10 cellular contexts compared by ENCODE assay signal in genomic region chr1:75672528-75673393, GRCh38. TPM values are rescaled to one million over a fixed set of nuclear protein-coding genes. Genes with fewer than 3 reads are reported as not detected.
DNase-seq lines count a peak whose midpoint lies in the region; ATAC-seq, FAIRE-seq and TF ChIP-seq lines count a peak whose summit lies in the region.
"Had no signal": no experiment of that assay in that cellular context is flagged by ENCODE, and none has a peak within 500 bp of the region (broad histone marks: within the 10 kb centered on the region; RNA-seq: fewer than 3 reads in every experiment).

No MANE protein-coding gene starts in this region.

- ATAC-seq in HepG2 (peak; percentile 91), right lobe of liver (no peak), RWPE2 (ENCODE audit: low read depth) (peak; percentile 96), HG02870 (IDR thresholded peaks at IDR 0.05; ENCODE audit: unreplicated experiment) (no peak), GM21390 (IDR thresholded peaks at IDR 0.05; ENCODE audit: unreplicated experiment) (no peak)
- ATAC-seq: activated CD4-positive, alpha-beta T cell treated with anti-CD3 and anti-CD28 coated beads for 36 hours had no signal

- H3K4me3 ChIP-seq in HepG2 (replicated peaks in 1 of 3; ENCODE audit: insufficient read depth in 1 of 3, low read depth in 2 of 3, low read length in 3 of 3) (peak overlapping the region in 1 of 3 experiments; percentile 42; a peak in 2 of 6 replicates), right lobe of liver (no peak overlapping the region), RWPE2 (ENCODE audit: severe bottlenecking) (no peak overlapping the region)

- H3K27ac ChIP-seq in HepG2 (ENCODE audit: extremely low read length, insufficient read depth, low read length) (peak overlapping the region; percentile 66), right lobe of liver (no peak overlapping the region), RWPE2 (ENCODE audit: poor library complexity, severe bottlenecking) (no peak overlapping the region)

- peaks cover 6% of the 10 kb centered on the region for H3K79me2 ChIP-seq in HepG2 (ENCODE audit: insufficient read depth, low read length)

- DNase-seq in HepG2 (ENCODE audit: low spot score): peak; percentile 58
- no peak for DNase-seq in right lobe of liver
- no peak for DNase-seq in RWPE2 (ENCODE audit: low spot score)
- peak; percentile 81 for DNase-seq in glomerular visceral epithelial cell (ENCODE audit: extremely low spot score)
- no peak for DNase-seq in COLO829 (ENCODE audit: low spot score)
- no peak for DNase-seq in NCI-H1694 (lab: John Stamatoyannopoulos, UW)
- DNase-seq: activated CD4-positive, alpha-beta T cell treated with anti-CD3 and anti-CD28 coated beads for 36 hours; C1 segment of cervical spinal cord had no signal

- H3K9ac ChIP-seq in HepG2 (ENCODE audit: insufficient read depth, low read depth, low read length): peak overlapping the region; percentile 44

- no peak for TF ChIP-seq RAD21 in HepG2 (CRISPR knock-in tag; IDR thresholded peaks at IDR 0.05)

- POLR2A ChIA-PET in HepG2 (lab: Yijun Ruan, JAX): interaction anchor here (1.0 to 1.7 kb wide), 2 partner anchors 51 to 113 kb away, joined by 5 to 7 read pairs; partner anchors contain the start of gene RABGGTB

- H3K27me3 ChIP-seq in HepG2 (ENCODE audit: control insufficient read depth in 1 of 2, insufficient read depth in 2 of 2, low read length in 2 of 2): no peaks in the 10 kb centered on the region
- H3K27me3 ChIP-seq in right lobe of liver: no peaks in the 10 kb centered on the region
- H3K27me3 ChIP-seq in RWPE2 (ENCODE audit: insufficient read depth, poor library complexity, severe bottlenecking): no peaks in the 10 kb centered on the region

- H3K9me3 ChIP-seq in HepG2 (ENCODE audit: low read length) (no peaks in the 10 kb centered on the region), right lobe of liver (no peaks in the 10 kb centered on the region), RWPE2 (ENCODE audit: severe bottlenecking) (no peaks in the 10 kb centered on the region)

- 50% methylated on average over 3 of the region's 3 CpGs for WGBS in HepG2 (ENCODE audit: low lambda C conversion rate)
- WGBS in right lobe of liver (ENCODE audit: insufficient coverage, low coverage, low lambda C conversion rate, missing lambda C conversion rate): 78% methylated on average over 1 of the region's 3 CpGs

- CTCF ChIA-PET in HepG2 (lab: Yijun Ruan, JAX; ENCODE audit: low intra/inter-chr PET ratio, low total read pairs): no interaction called here

- H3K4me1 ChIP-seq in HepG2 (ENCODE audit: insufficient read depth, low read length) (peaks cover 49% of the 10 kb centered on the region), right lobe of liver (no peaks in the 10 kb centered on the region), RWPE2 (ENCODE audit: insufficient read depth, poor library complexity, severe bottlenecking) (no peaks in the 10 kb centered on the region)

- no peak for TF ChIP-seq POLR2A in HepG2 (IDR thresholded peaks at IDR 0.05; ENCODE audit: insufficient read depth in 1 of 2, low read depth in 2 of 2, low read length in 2 of 2)
- TF ChIP-seq POLR2A in right lobe of liver (IDR thresholded peaks at IDR 0.05): no peak

- intact Hi-C loops in HepG2 (cut with micrococcal nuclease; ENCODE audit: unreplicated experiment) (no loop called here), right lobe of liver (cut with DNase I) (no loop called here)

- peak; percentile 12 for FAIRE-seq in HepG2 (lab: Jason Lieb, UNC)

- TSS peak; percentile 54 for BruUV-seq in HepG2 (replicated peaks; lab: Mats Ljungman, UMichigan)

- TF ChIP-seq CTCF in HepG2 (CRISPR knock-in tag; IDR thresholded peaks at IDR 0.05) (no peak), right lobe of liver (IDR thresholded peaks at IDR 0.05) (no peak), RWPE2 (IDR thresholded peaks at IDR 0.05; ENCODE audit: poor library complexity, severe bottlenecking) (no peak)

- TF ChIP-seq EP300 in HepG2 (IDR thresholded peaks at IDR 0.05; ENCODE audit: low read depth in 2 of 2, low read length in 2 of 2) (no peak), HepG2 (CRISPR knock-in tag; IDR thresholded peaks at IDR 0.05; ENCODE audit: borderline replicate concordance) (0 out of 2 replicates have a peak, but pooled peaks have one; percentile 20)

- no peaks in the 10 kb centered on the region for H4K20me1 ChIP-seq in HepG2 (ENCODE audit: insufficient read depth, low read length)

- H3K4me2 ChIP-seq in HepG2 (ENCODE audit: low read depth, low read length): peak overlapping the region; percentile 72

- H2AFZ ChIP-seq in HepG2 (ENCODE audit: low read length): no peak overlapping the region

- H3K36me3 ChIP-seq in HepG2 (replicated peaks in 1 of 2; ENCODE audit: control insufficient read depth in 1 of 2, insufficient read depth in 2 of 2, low read length in 2 of 2) (no peaks in the 10 kb centered on the region; a peak in 1 of 5 replicates), right lobe of liver (no peaks in the 10 kb centered on the region), RWPE2 (ENCODE audit: low read depth) (no peaks in the 10 kb centered on the region)

- in situ Hi-C loops in HepG2 (cut with HindIII; ENCODE audit: extremely low pct_ligation_motif_present, low pct_unique_long_range_greater_than_20kb): no loop called here

TF ChIP-seq in HepG2, 621 proteins besides CTCF, POLR2A, EP300 and RAD21 (continues in another document):
- TF ChIP-seq ZNF761 (CRISPR knock-in tag; conservative IDR thresholded peaks at IDR 0.05): no peak
- TF ChIP-seq ZFX (CRISPR knock-in tag; IDR thresholded peaks at IDR 0.05; ENCODE audit: low read depth): peak; percentile 42; the same call in 1 of the 2 replicates
- no peak for TF ChIP-seq NR3C1 (CRISPR knock-in tag; IDR thresholded peaks at IDR 0.05)
- TF ChIP-seq SAP130 (CRISPR knock-in tag; IDR thresholded peaks at IDR 0.05; ENCODE audit: low read depth): peak; percentile 23; the same call in 1 of the 2 replicates
- 0 out of 2 replicates have a peak, but pooled peaks have one; percentile 24 for TF ChIP-seq ZNF644 (CRISPR knock-in tag; IDR thresholded peaks at IDR 0.05; ENCODE audit: low read depth)
- TF ChIP-seq NFE2 (CRISPR knock-in tag; IDR thresholded peaks at IDR 0.05): peak; percentile 95; the same call in 1 of the 2 replicates
- no peak for TF ChIP-seq ZNF615 (CRISPR knock-in tag; IDR thresholded peaks at IDR 0.05; ENCODE audit: borderline replicate concordance)
- TF ChIP-seq SOX6 (IDR thresholded peaks at IDR 0.05): no peak
- peak; percentile 46; the same call in 1 of the 2 replicates for TF ChIP-seq SOX6 (CRISPR knock-in tag; IDR thresholded peaks at IDR 0.05)
- TF ChIP-seq FOSL2 (CRISPR knock-in tag; IDR thresholded peaks at IDR 0.05): peak; percentile 60; the same call in 1 of the 2 replicates
- TF ChIP-seq FOXO4 (CRISPR knock-in tag; conservative IDR thresholded peaks at IDR 0.05): 0 out of 2 replicates have a peak, but pooled peaks have one; percentile 44
- TF ChIP-seq BHLHE40 (IDR thresholded peaks at IDR 0.05; ENCODE audit: low read length): no peak
- no peak for TF ChIP-seq PAF1 (CRISPR knock-in tag; IDR thresholded peaks at IDR 0.05)
- no peak for TF ChIP-seq ERF (CRISPR knock-in tag; IDR thresholded peaks at IDR 0.05)
- TF ChIP-seq HDAC1 (CRISPR knock-in tag; IDR thresholded peaks at IDR 0.05): 0 out of 2 replicates have a peak, but pooled peaks have one; percentile 28
- peak; percentile 90 for TF ChIP-seq MAFG (CRISPR knock-in tag; IDR thresholded peaks at IDR 0.05)
- 0 out of 2 replicates have a peak, but pooled peaks have one; percentile 52 for TF ChIP-seq ZNF556 (CRISPR knock-in tag; IDR thresholded peaks at IDR 0.05; ENCODE audit: borderline replicate concordance)
- no peak for TF ChIP-seq ZNF333 (CRISPR knock-in tag; IDR thresholded peaks at IDR 0.05; ENCODE audit: borderline replicate concordance)
- peak; percentile 91 for TF ChIP-seq MAFF (IDR thresholded peaks at IDR 0.05; ENCODE audit: low read depth, low read length)

RNA-seq across cellular contexts. Expression of gene ACADM, which starts 51.7 kb away (rescaled TPM):
- total RNA-seq in HepG2 (2016; rRNA removed; fragmentation: Illumina TruSeq; extraction: Trizol) (92.2 and 133 TPM in 2 replicates), right lobe of liver (100 to 1,000 TPM in 4 of 6 experiments, 10 to 100 TPM in 2; 71.9 to 168 (median 124) TPM)
- total RNA-seq in HepG2 (2016; cell fraction: cytosol; rRNA removed; fragmentation: Illumina TruSeq; extraction: Trizol; ENCODE audit: low read depth): 22.1 and 22.6 TPM in 2 replicates
- total RNA-seq in HepG2 (2016; cell fraction: insoluble cytoplasmic fraction; rRNA removed; fragmentation: Illumina TruSeq; extraction: Trizol): 91.7 and 143 TPM in 2 replicates
- 24.5 and 27.9 TPM in 2 replicates for total RNA-seq in HepG2 (2016; cell fraction: membrane; rRNA removed; fragmentation: Illumina TruSeq; extraction: Trizol)
- total RNA-seq in HepG2 (2016; cell fraction: nucleus; rRNA removed; fragmentation: Illumina TruSeq; extraction: Trizol): 52.8 and 55.5 TPM in 2 replicates
- 37.1 and 43.7 TPM in 2 replicates for polyA plus RNA-seq in HepG2 (2011; rRNA removed)
- polyA plus RNA-seq in HepG2 (2011; cell fraction: cytosol; rRNA removed): 19.2 and 30.6 TPM in 2 replicates
- polyA plus RNA-seq in HepG2 (2011; cell fraction: nucleus; rRNA removed): 16.8 and 25.8 TPM in 2 replicates
- 65.4 and 101 TPM in 2 replicates for polyA plus RNA-seq in HepG2 (2012)
- 7.0 and 7.2 TPM in 2 replicates for polyA plus RNA-seq in HepG2 (2016; cell fraction: cytosol; fragmentation: Illumina TruSeq; extraction: Trizol; ENCODE audit: low read depth)
- 113 and 123 TPM in 2 replicates for polyA plus RNA-seq in HepG2 (2016; cell fraction: insoluble cytoplasmic fraction; fragmentation: Illumina TruSeq; extraction: Trizol; ENCODE audit: low read depth)
- 14.2 and 14.7 TPM in 2 replicates for polyA plus RNA-seq in HepG2 (2016; cell fraction: membrane; fragmentation: Illumina TruSeq; extraction: Trizol; ENCODE audit: low read depth)
- polyA plus RNA-seq in HepG2 (2016; cell fraction: nucleus; fragmentation: Illumina TruSeq; extraction: Trizol; ENCODE audit: insufficient read depth, low read depth): 45.9 and 47.6 TPM in 2 replicates
- polyA minus RNA-seq in HepG2 (2011; rRNA and poly(A)+ RNA removed; ENCODE audit: low replicate concordance): 7.9 and 12.5 TPM in 2 replicates
- polyA minus RNA-seq in HepG2 (2011; cell fraction: cytosol; rRNA and poly(A)+ RNA removed): 18.5 and 23.1 TPM in 2 replicates
- 85.0 and 85.5 TPM in 2 replicates for polyA minus RNA-seq in HepG2 (2011; cell fraction: nucleus; rRNA and poly(A)+ RNA removed)

Comparison
In these comparisons a context has a peak if more than half of its experiments do, and no peak if none do; other contexts are left out.
1. ATAC-seq: peak in HepG2 (single experiment) and RWPE2 (single experiment); none in right lobe of liver (0 of 4), HG02870 (single experiment) and GM21390 (single experiment).
2. DNase-seq: peak in HepG2 (single experiment) and glomerular visceral epithelial cell (single experiment); none in right lobe of liver (0 of 3), RWPE2 (single experiment), COLO829 (single experiment) and NCI-H1694 (single experiment).